Comparison of ENCODE assay signal across 11 cellular contexts in genomic region chr1:207925210-207925609, GRCh38. TPM values are rescaled to one million over a fixed set of nuclear protein-coding genes. Genes with fewer than 3 reads are reported as not detected.
A peak's percentile ranks its signal among the peaks of the same experiment; 100 is the strongest.
DNase-seq lines count a peak whose midpoint lies in the region; TF ChIP-seq lines count a peak whose summit lies in the region.
"Had no signal": no experiment of that assay in that cellular context is flagged by ENCODE, and none has a peak within 500 bp of the region (broad histone marks: within the 10 kb centered on the region; RNA-seq: fewer than 3 reads in every experiment).

No MANE protein-coding gene starts in this region.

- DNase-seq in DMS53 treated with DMSO at 0.1 percent for 48 hours (lab: John Stamatoyannopoulos, UW; ENCODE audit: unreplicated experiment) (peak; percentile 33), NCI-H82 (lab: John Stamatoyannopoulos, UW) (peak; percentile 90), fibroblast of pulmonary artery (ENCODE audit: low read depth) (peak; percentile 56), NCI-H128 (lab: John Stamatoyannopoulos, UW; ENCODE audit: unreplicated experiment) (no peak), KBM-7 (no peak), hippocampal formation (lab: John Stamatoyannopoulos, UW) (no peak), Peyer's patch (no peak)
- DNase-seq: activated CD8-positive, alpha-beta memory T cell treated with anti-CD3 and anti-CD28 coated beads, Interleukin-2, amount 10 ng/mL, durations not matched to agents 7 days and 5 days; RPMI8226 had no signal

- H3K4me2 ChIP-seq in parathyroid adenoma (ENCODE audit: low read length): no peak overlapping the region

- H3K9ac ChIP-seq in parathyroid adenoma: no peak overlapping the region

- no peaks in the 10 kb centered on the region for H3K27me3 ChIP-seq in parathyroid adenoma (ENCODE audit: control insufficient read depth, insufficient read depth, low read length)
- H3K27me3 ChIP-seq in Peyer's patch: no peaks in the 10 kb centered on the region

- H3K4me3 ChIP-seq in fibroblast of pulmonary artery (replicated peaks; ENCODE audit: low read depth, low read length) (no peak overlapping the region), parathyroid adenoma (ENCODE audit: low read depth, low read length) (no peak overlapping the region), Peyer's patch (no peak overlapping the region)

- H3K4me1 ChIP-seq in parathyroid adenoma: no peaks in the 10 kb centered on the region
- H3K4me1 ChIP-seq in Peyer's patch: no peaks in the 10 kb centered on the region

- H2AFZ ChIP-seq in parathyroid adenoma: no peak overlapping the region

- H3K27ac ChIP-seq in parathyroid adenoma (peak overlapping the region; percentile 24), Peyer's patch (peak overlapping the region in 1 of 4 donors; percentile 35)

- H3K9me3 ChIP-seq in parathyroid adenoma (ENCODE audit: control insufficient read depth, low read length): no peaks in the 10 kb centered on the region
- H3K9me3 ChIP-seq in Peyer's patch: no peaks in the 10 kb centered on the region

- H3K79me2 ChIP-seq in parathyroid adenoma: no peaks in the 10 kb centered on the region

- no peak for TF ChIP-seq CTCF in fibroblast of pulmonary artery (IDR thresholded peaks at IDR 0.05; ENCODE audit: low read length, missing control alignments)
- no peak for TF ChIP-seq CTCF in parathyroid adenoma (IDR thresholded peaks at IDR 0.05)
- no peak for TF ChIP-seq CTCF in Peyer's patch (IDR thresholded peaks at IDR 0.05)

- no peaks in the 10 kb centered on the region for H3K36me3 ChIP-seq in parathyroid adenoma (ENCODE audit: control insufficient read depth, insufficient read depth, low read length)
- no peaks in the 10 kb centered on the region for H3K36me3 ChIP-seq in Peyer's patch

- TF ChIP-seq POLR2A in Peyer's patch (IDR thresholded peaks at IDR 0.05): no peak

- in situ Hi-C loops in KBM-7 (cut with MboI; ENCODE audit: low pct_unique_long_range_greater_than_20kb, low sequenced_read_pairs): no loop called here

RNA-seq across cellular contexts. Expression of gene CD34, which starts 14.3 kb away (rescaled TPM):
- total RNA-seq in Peyer's patch: 10 to 100 TPM in 3 of 4 donors, 1 to 10 TPM in 1; 4.6 to 21.9 (median 19.6) TPM
- total RNA-seq: HT1080 had no signal

Comparison
In these comparisons a context has a peak if more than half of its experiments do, and no peak if none do; other contexts are left out.
1. DNase-seq: peak in DMS53 treated with DMSO at 0.1 percent for 48 hours (single experiment), NCI-H82 (single experiment) and fibroblast of pulmonary artery (single experiment); none in NCI-H128 (single experiment), KBM-7 (single experiment), hippocampal formation (0 of 2) and Peyer's patch (0 of 3).